23 cellular contexts compared by ENCODE assay signal in genomic region chr5:121984250-121984649, GRCh38.
"Had no signal": no experiment of that assay in that cellular context is flagged by ENCODE, and none has a peak within 500 bp of the region (broad histone marks: within the 10 kb centered on the region; RNA-seq: fewer than 3 reads in every experiment).

No MANE protein-coding gene starts in this region.

- H3K36me3 ChIP-seq: colonic mucosa, esophagus muscularis mucosa, gastrocnemius medialis, gastroesophageal sphincter, heart left ventricle had no signal

- H3K4me3 ChIP-seq: colonic mucosa, coronary artery, dorsolateral prefrontal cortex, esophagus muscularis mucosa, esophagus squamous epithelium, gastrocnemius medialis, gastroesophageal sphincter, heart left ventricle, heart right ventricle had no signal

- H3K27ac ChIP-seq: colonic mucosa, coronary artery, dorsolateral prefrontal cortex, epithelial cell of prostate, esophagus muscularis mucosa, esophagus squamous epithelium, foreskin keratinocyte, gastrocnemius medialis, gastroesophageal sphincter, heart left ventricle, heart right ventricle had no signal

- H3K9me3 ChIP-seq: colonic mucosa, esophagus muscularis mucosa, esophagus squamous epithelium, gastrocnemius medialis, gastroesophageal sphincter, heart left ventricle, heart right ventricle had no signal

- H3K27me3 ChIP-seq: colonic mucosa, dorsolateral prefrontal cortex, esophagus muscularis mucosa, esophagus squamous epithelium, foreskin keratinocyte, gastrocnemius medialis, gastroesophageal sphincter, heart left ventricle, heart right ventricle had no signal

- DNase-seq: colonic mucosa; cortex of kidney; dermis blood vessel endothelial cell; dorsolateral prefrontal cortex; effector CD4-positive, alpha-beta T cell; effector CD8-positive, alpha-beta T cell; effector memory CD4-positive, alpha-beta T cell; effector memory CD8-positive, alpha-beta T cell; endodermal cell; erythroblast; esophagus squamous epithelium; foreskin fibroblast; foreskin keratinocyte; foreskin melanocyte; gastrocnemius medialis; glutamatergic neuron; head of caudate nucleus; heart left ventricle; heart right ventricle had no signal
